8 cellular contexts compared by ENCODE assay signal in genomic region chr7:1531263-1531978, GRCh38. TPM values are rescaled to one million over a fixed set of nuclear protein-coding genes. Genes with fewer than 3 reads are reported as not detected.
DNase-seq lines count a peak whose midpoint lies in the region; ATAC-seq, FAIRE-seq and TF ChIP-seq lines count a peak whose summit lies in the region.

No MANE protein-coding gene starts in this region.

- TF ChIP-seq POLR2A in H1 (IDR thresholded peaks at IDR 0.05; ENCODE audit: control extremely low read depth in 1 of 2, low read depth in 2 of 2, low read length in 2 of 2) (no peak), uterus (IDR thresholded peaks at IDR 0.05) (peak in 1 of 2 donors; percentile 23)

- TF ChIP-seq EP300 in H1 (IDR thresholded peaks at IDR 0.05; ENCODE audit: borderline replicate concordance in 1 of 2, low read depth in 2 of 2, low read length in 2 of 2) = no peak

- no peak overlapping the region for H2BK15ac ChIP-seq in H1 (ENCODE audit: low read length)

- H3K14ac ChIP-seq in H1 (ENCODE audit: insufficient read length) = no peak overlapping the region

- intact Hi-C loops in uterus (cut with DNase I; ENCODE audit: low total_unique reads) = no loop called here

- TF ChIP-seq CTCF in H1 (IDR thresholded peaks at IDR 0.05; ENCODE audit: control extremely low read depth in 1 of 3, insufficient read depth in 1 of 3, low read depth in 1 of 3, low read length in 3 of 3) = no peak
- no peak for TF ChIP-seq CTCF in uterus (IDR thresholded peaks at IDR 0.05)

- peak overlapping the region; percentile 66 for H3K4me3 ChIP-seq in GM08714 (ENCODE audit: low read length)
- H3K4me3 ChIP-seq in H1 (ENCODE audit: extremely low read depth in 1 of 4, insufficient read depth in 2 of 4, low read depth in 3 of 4, low read length in 4 of 4) = peak overlapping the region; percentile 32 to 66 (median 48)
- peak overlapping the region; percentile 70 to 74 for H3K4me3 ChIP-seq in muscle layer of colon (ENCODE audit: low read depth in 1 of 2, low read length in 2 of 2)
- H3K4me3 ChIP-seq in uterus = peak overlapping the region; percentile 41 to 66

- 0 out of 2 replicates have a peak overlapping the region, but pooled peaks have one; percentile 66 for H2AK5ac ChIP-seq in H1 (ENCODE audit: low read depth, low read length)

- peaks cover 6% of the 10 kb centered on the region; the same call in 1 of the 2 replicates for H3K23me2 ChIP-seq in H1 (ENCODE audit: low read depth, low read length)

- no peak for FAIRE-seq in H1 (lab: Jason Lieb, UNC)

- no peaks in the 10 kb centered on the region for H3K36me3 ChIP-seq in H1 (ENCODE audit: control insufficient read depth in 2 of 4, insufficient read depth in 4 of 4, low read length in 3 of 4)
- no peaks in the 10 kb centered on the region for H3K36me3 ChIP-seq in muscle layer of colon (ENCODE audit: insufficient read depth, low read length)
- no peaks in the 10 kb centered on the region for H3K36me3 ChIP-seq in uterus

- ATAC-seq in HG03135 (IDR thresholded peaks at IDR 0.05; ENCODE audit: unreplicated experiment) (peak; percentile 10), GM21447 (IDR thresholded peaks at IDR 0.05; ENCODE audit: unreplicated experiment) (no peak), HG03378 (IDR thresholded peaks at IDR 0.05; ENCODE audit: unreplicated experiment) (no peak)

- peaks cover 17% of the 10 kb centered on the region for H3K79me1 ChIP-seq in H1 (ENCODE audit: low read depth, low read length)

- no peak overlapping the region for H2BK120ac ChIP-seq in H1 (replicated peaks; ENCODE audit: low read depth, low read length)

- no peak overlapping the region for H2BK20ac ChIP-seq in H1 (ENCODE audit: low read length)

- 0 out of 2 replicates have a peak overlapping the region, but pooled peaks have one; percentile 17 for H2BK12ac ChIP-seq in H1 (ENCODE audit: low read depth, low read length)

- no peak overlapping the region for H4K5ac ChIP-seq in H1 (ENCODE audit: insufficient read length, low read depth, low read length)

- H3K4me1 ChIP-seq in H1 (replicated peaks in 1 of 4; ENCODE audit: control insufficient read depth in 3 of 4, insufficient read depth in 4 of 4, low read length in 3 of 4) = peaks cover 7 to 32% (median 21%) of the 10 kb centered on the region in 4 experiments
- H3K4me1 ChIP-seq in muscle layer of colon (ENCODE audit: insufficient read depth, low read length) = peaks cover 29% of the 10 kb centered on the region
- H3K4me1 ChIP-seq in uterus = peaks cover 12 to 13% of the 10 kb centered on the region in 2 donors

- H2BK5ac ChIP-seq in H1 (ENCODE audit: low read depth, low read length) = no peak overlapping the region

- H3K4ac ChIP-seq in H1 (replicated peaks; ENCODE audit: insufficient read length, low read depth, low read length) = no peak overlapping the region

- 35% methylated on average over 36 of the region's 55 CpGs; no CpG with 5 or more reads in 1 of the 2 experiments for WGBS in H1 (ENCODE audit: extremely low coverage in 1 of 2, insufficient coverage in 1 of 2, insufficient read length in 1 of 2, insufficient replicate concordance in 2 of 2, low coverage in 1 of 2, low lambda C conversion rate in 2 of 2, missing lambda C conversion rate in 1 of 2), 2 experiments

- peaks cover 0 to 51% of the 10 kb centered on the region in 2 experiments; a peak in 3 of 4 replicates for H3K79me2 ChIP-seq in H1 (ENCODE audit: control insufficient read depth in 1 of 2, insufficient read depth in 2 of 2, low read length in 2 of 2)

- DNase-seq in activated CD4-positive, CD25-positive, alpha-beta regulatory T cell treated with anti-CD3 and anti-CD28 coated beads, Interleukin-2, amount 50 U/mL, for 72 hours = peak; percentile 51
- DNase-seq in H1 (ENCODE audit: low read depth in 1 of 2, low spot score in 2 of 2) (no peak), uterus (peak; percentile 49 to 53)

- H4K8ac ChIP-seq in H1 (ENCODE audit: extremely low read depth, insufficient read depth, low read length) = peak overlapping the region; percentile 4

- H3K56ac ChIP-seq in H1 (replicated peaks; ENCODE audit: insufficient read length, low read depth, low read length) = no peak overlapping the region

- H3K9ac ChIP-seq in H1 (replicated peaks in 1 of 4; ENCODE audit: extremely low read depth in 1 of 4, low read depth in 3 of 4, low read length in 3 of 4) (peak overlapping the region in 1 of 4 experiments; percentile 68; a peak in 1 of 7 replicates), muscle layer of colon (ENCODE audit: low read length) (peak overlapping the region; percentile 69)

- no peak overlapping the region for H2AFZ ChIP-seq in H1 (ENCODE audit: low read length)

- H3K4me2 ChIP-seq in H1 (ENCODE audit: insufficient read depth in 1 of 2, low read depth in 2 of 2, low read length in 2 of 2) = peak overlapping the region; percentile 80 to 83

- H3K27me3 ChIP-seq in H1 (replicated peaks in 1 of 4; ENCODE audit: control insufficient read depth in 3 of 4, extremely low read depth in 1 of 4, insufficient read depth in 3 of 4, low read length in 3 of 4) = no peaks in the 10 kb centered on the region; a peak in 2 of 7 replicates
- peaks cover 0 to 9% of the 10 kb centered on the region in 2 donors for H3K27me3 ChIP-seq in muscle layer of colon (ENCODE audit: control insufficient read depth in 1 of 2, insufficient read depth in 2 of 2, low read length in 2 of 2)
- H3K27me3 ChIP-seq in uterus = no peaks in the 10 kb centered on the region

- no peak overlapping the region for H3K23ac ChIP-seq in H1 (ENCODE audit: insufficient read length)

- CTCF ChIA-PET in H1 (lab: Charles Lee; ENCODE audit: partially characterized antibody) = interaction anchor here (0.6 to 1.4 kb wide), 4 partner anchors 22 to 30 kb away, joined by 3 to 4 read pairs (median 3); no protein-coding TSS in a partner anchor

- H3K9me3 ChIP-seq in H1 (ENCODE audit: insufficient read depth in 2 of 2, low read depth in 1 of 2, low read length in 1 of 2) (no peaks in the 10 kb centered on the region), muscle layer of colon (ENCODE audit: low read length) (no peaks in the 10 kb centered on the region), uterus (no peaks in the 10 kb centered on the region)

- H3K27ac ChIP-seq in H1 (ENCODE audit: low read depth, low read length) (no peak overlapping the region), muscle layer of colon (ENCODE audit: low read depth, low read length) (peak overlapping the region; percentile 93), uterus (peak overlapping the region; percentile 96 to 98)

- TF ChIP-seq RAD21 in H1 (IDR thresholded peaks at IDR 0.05 in 1 of 2, conservative IDR thresholded peaks at IDR 0.05 in 1 of 2; ENCODE audit: low read depth in 2 of 2, low read length in 2 of 2) = no peak

- no peak overlapping the region for H4K91ac ChIP-seq in H1 (replicated peaks; ENCODE audit: insufficient read length, low read length)

- POLR2A ChIA-PET in H1 (lab: Charles Lee; ENCODE audit: partially characterized antibody) = interaction anchor here (0.6 to 4.9 kb wide), 2 partner anchors 13 to 24 kb away, joined by 3 to 26 read pairs; partner anchors contain the start of gene TMEM184A

- H4K20me1 ChIP-seq in H1 (replicated peaks in 1 of 2; ENCODE audit: control insufficient read depth in 1 of 2, insufficient read depth in 2 of 2, low read length in 2 of 2) = peaks cover 10 to 14% of the 10 kb centered on the region in 2 experiments

- no peak overlapping the region; the same call in 1 of the 2 replicates for H3K18ac ChIP-seq in H1 (ENCODE audit: extremely low read depth, low read length)

RNA-seq across cellular contexts. Expression of gene MAFK, which starts 0.9 kb away (rescaled TPM):
- 16.8 and 17.3 TPM in 2 replicates for total RNA-seq in H1 (2021; fragmentation: NEBNext Ultra II Directional; extraction: Animal tissue kit (Norgen Biotek cat#: 25700))
- polyA plus RNA-seq in H1 (2011; rRNA removed) = 5.5 and 6.9 TPM in 2 replicates
- polyA plus RNA-seq in H1 (2011; cell fraction: cytosol; rRNA removed) = 7.6 TPM
- 27.0 TPM for polyA plus RNA-seq in H1 (2011; cell fraction: nucleus; rRNA removed)
- 9.8 to 15.5 TPM (median 13.5 TPM) in 4 replicates for polyA plus RNA-seq in H1 (2012, experiment 1 of 2)
- 8.5 TPM for polyA plus RNA-seq in H1 (2012, experiment 2 of 2)
- polyA plus RNA-seq in H1 (2013, experiment 1 of 2) = 7.6 TPM
- 7.8 TPM for polyA plus RNA-seq in H1 (2013, experiment 2 of 2)
- polyA minus RNA-seq in H1 (2011; rRNA and poly(A)+ RNA removed) = 2.3 and 2.4 TPM in 2 replicates
- 8.1 TPM for polyA minus RNA-seq in H1 (2011; cell fraction: cytosol; rRNA and poly(A)+ RNA removed)
- polyA minus RNA-seq in H1 (2011; cell fraction: nucleus; rRNA and poly(A)+ RNA removed) = 7.7 TPM
- total RNA-seq in uterus = 10 to 100 TPM; 10.8 to 40.9 (median 26.0) TPM

RNA-seq across cellular contexts. Expression of gene TMEM184A, which starts 24.6 kb away (rescaled TPM):
- total RNA-seq in H1 (2021; fragmentation: NEBNext Ultra II Directional; extraction: Animal tissue kit (Norgen Biotek cat#: 25700)) = 1.5 and 1.8 TPM in 2 replicates
- polyA plus RNA-seq in H1 (2011; rRNA removed) = 2.1 and 3.0 TPM in 2 replicates
- polyA plus RNA-seq in H1 (2011; cell fraction: cytosol; rRNA removed) = 2.0 TPM
- polyA plus RNA-seq in H1 (2011; cell fraction: nucleus; rRNA removed) = 11.1 TPM
- polyA plus RNA-seq in H1 (2012, experiment 1 of 2) = 1.0 to 1.7 TPM (median 1.3 TPM) in 4 replicates
- 0.89 TPM for polyA plus RNA-seq in H1 (2012, experiment 2 of 2)
- polyA plus RNA-seq in H1 (2013, experiment 1 of 2) = 1.6 TPM
- polyA plus RNA-seq in H1 (2013, experiment 2 of 2) = 1.3 TPM
- 1.5 and 2.9 TPM in 2 replicates for polyA minus RNA-seq in H1 (2011; rRNA and poly(A)+ RNA removed)
- 2.5 TPM for polyA minus RNA-seq in H1 (2011; cell fraction: cytosol; rRNA and poly(A)+ RNA removed)
- 5.4 TPM for polyA minus RNA-seq in H1 (2011; cell fraction: nucleus; rRNA and poly(A)+ RNA removed)
- 1 to 10 TPM in 1 of 4 donors, under 1 TPM in 2, not detected in 1; 0.29 to 2.8 (median 0.64) TPM for total RNA-seq in uterus

RNA-seq across cellular contexts. Expression of gene INTS1, which starts 27.2 kb away (rescaled TPM):
- total RNA-seq in H1 (2021; fragmentation: NEBNext Ultra II Directional; extraction: Animal tissue kit (Norgen Biotek cat#: 25700)) = 104 and 116 TPM in 2 replicates
- 76.9 and 115 TPM in 2 replicates for polyA plus RNA-seq in H1 (2011; rRNA removed)
- polyA plus RNA-seq in H1 (2011; cell fraction: cytosol; rRNA removed) = 49.6 TPM
- 250 TPM for polyA plus RNA-seq in H1 (2011; cell fraction: nucleus; rRNA removed)
- 41.9 to 92.6 TPM (median 87.4 TPM) in 4 replicates for polyA plus RNA-seq in H1 (2012, experiment 1 of 2)
- 126 TPM for polyA plus RNA-seq in H1 (2012, experiment 2 of 2)
- 56.2 TPM for polyA plus RNA-seq in H1 (2013, experiment 1 of 2)
- 50.8 TPM for polyA plus RNA-seq in H1 (2013, experiment 2 of 2)
- 37.2 and 46.1 TPM in 2 replicates for polyA minus RNA-seq in H1 (2011; rRNA and poly(A)+ RNA removed)
- polyA minus RNA-seq in H1 (2011; cell fraction: cytosol; rRNA and poly(A)+ RNA removed) = 61.9 TPM
- polyA minus RNA-seq in H1 (2011; cell fraction: nucleus; rRNA and poly(A)+ RNA removed) = 96.2 TPM
- 10 to 100 TPM in 3 of 4 donors, 1 to 10 TPM in 1; 8.2 to 68.9 (median 30.3) TPM for total RNA-seq in uterus

RNA-seq across cellular contexts. Expression of gene PSMG3, which starts 38.4 kb away (rescaled TPM):
- 30.2 and 32.0 TPM in 2 replicates for total RNA-seq in H1 (2021; fragmentation: NEBNext Ultra II Directional; extraction: Animal tissue kit (Norgen Biotek cat#: 25700))
- polyA plus RNA-seq in H1 (2011; rRNA removed) = 62.0 and 69.8 TPM in 2 replicates
- 85.4 TPM for polyA plus RNA-seq in H1 (2011; cell fraction: cytosol; rRNA removed)
- 57.2 TPM for polyA plus RNA-seq in H1 (2011; cell fraction: nucleus; rRNA removed)
- polyA plus RNA-seq in H1 (2012, experiment 1 of 2) = 36.8 to 57.3 TPM (median 50.2 TPM) in 4 replicates
- 57.9 TPM for polyA plus RNA-seq in H1 (2012, experiment 2 of 2)
- 21.9 TPM for polyA plus RNA-seq in H1 (2013, experiment 1 of 2)
- 20.0 TPM for polyA plus RNA-seq in H1 (2013, experiment 2 of 2)
- polyA minus RNA-seq in H1 (2011; rRNA and poly(A)+ RNA removed) = 10.6 and 11.2 TPM in 2 replicates
- polyA minus RNA-seq in H1 (2011; cell fraction: cytosol; rRNA and poly(A)+ RNA removed) = 13.8 TPM
- polyA minus RNA-seq in H1 (2011; cell fraction: nucleus; rRNA and poly(A)+ RNA removed) = 9.8 TPM
- total RNA-seq in uterus = 100 to 1,000 TPM in 1 of 4 donors, 10 to 100 TPM in 3; 16.4 to 143 (median 25.7) TPM

Comparison
In these comparisons a context has a peak if more than half of its experiments do, and no peak if none do; other contexts are left out.
1. DNase-seq: peak in activated CD4-positive, CD25-positive, alpha-beta regulatory T cell treated with anti-CD3 and anti-CD28 coated beads, Interleukin-2, amount 50 U/mL, for 72 hours (single experiment) and uterus (2 of 2); none in H1 (0 of 2).
2. Peak in every context shown above with its lines, with median percentiles within 50 percentile points of each other: H3K4me3 ChIP-seq.